ENCODE assay signal across 17 cellular contexts in genomic region chr15:100686725-100687488, GRCh38.
A peak's percentile ranks its signal among the peaks of the same experiment; 100 is the strongest.
DNase-seq lines count a peak whose midpoint lies in the region; ATAC-seq, FAIRE-seq and TF ChIP-seq lines count a peak whose summit lies in the region.
"Had no signal": no experiment of that assay in that cellular context is flagged by ENCODE, and none has a peak within 500 bp of the region (broad histone marks: within the 10 kb centered on the region; RNA-seq: fewer than 3 reads in every experiment).

No MANE protein-coding gene starts in this region.

- peak; percentile 55 for DNase-seq in AG08395 (ENCODE audit: low spot score)
- peak; percentile 89 for DNase-seq in HT1080 (ENCODE audit: low read depth)
- peak; percentile 54 for DNase-seq in dedifferentiated amniotic fluid mesenchymal stem cell (ENCODE audit: extremely low spot score)
- DNase-seq in omental fat pad (ENCODE audit: low spot score), result no peak
- DNase-seq in small intestine, result no peak
- DNase-seq in hepatic stellate cell (ENCODE audit: low spot score), result no peak
- DNase-seq: activated CD4-positive, alpha-beta memory T cell treated with anti-CD3 and anti-CD28 coated beads for 36 hours; activated gamma-delta T cell; central memory CD4-positive, alpha-beta T cell; DMS53; naive thymus-derived CD8-positive, alpha-beta T cell; NCI-H345; OCI-M1; stimulated activated CD8-positive, alpha-beta memory T cell treated with anti-CD3 and anti-CD28 coated beads, Interleukin-4, amount 100 ng/mL, for 48 hours had no signal

- no peak overlapping the region for H3K4me3 ChIP-seq in small intestine (ENCODE audit: low read depth in 1 of 2, low read length in 2 of 2)

- H3K27me3 ChIP-seq in small intestine (ENCODE audit: control insufficient read depth in 2 of 2, insufficient read depth in 2 of 2, low read length in 2 of 2), result no peaks in the 10 kb centered on the region

- WGBS in small intestine, 3 donors, result 83 to 91% (median 85%) methylated on average over 16 of the region's 16 CpGs

- H3K27ac ChIP-seq in small intestine (ENCODE audit: low read depth in 1 of 2, low read length in 1 of 2), result peak overlapping the region in 1 of 2 donors; percentile 66

- TF ChIP-seq CTCF in omental fat pad (IDR thresholded peaks at IDR 0.05), result no peak

- no peaks in the 10 kb centered on the region for H3K36me3 ChIP-seq in small intestine (ENCODE audit: control insufficient read depth in 2 of 2, insufficient read depth in 2 of 2, low read length in 2 of 2)

- H3K9me3 ChIP-seq in small intestine (ENCODE audit: control insufficient read depth, low read depth), result no peaks in the 10 kb centered on the region

- ATAC-seq in omental fat pad (ENCODE audit: low FRiP score), result peak; percentile 48
- ATAC-seq in GM21526 (IDR thresholded peaks at IDR 0.05; ENCODE audit: low FRiP score, unreplicated experiment), result no peak
- ATAC-seq in HG02973 (IDR thresholded peaks at IDR 0.05; ENCODE audit: unreplicated experiment), result no peak
- ATAC-seq: naive thymus-derived CD8-positive, alpha-beta T cell had no signal

- no peak for FAIRE-seq in small intestine (lab: Jason Lieb, UNC)
- FAIRE-seq: GM19239 had no signal

- no peaks in the 10 kb centered on the region for H3K4me1 ChIP-seq in small intestine (ENCODE audit: control insufficient read depth in 2 of 2, insufficient read depth in 1 of 2, low read depth in 1 of 2, low read length in 1 of 2)

Comparison
In these comparisons a context has a peak if more than half of its experiments do, and no peak if none do; other contexts are left out.
1. DNase-seq: peak in AG08395 (single experiment), HT1080 (single experiment) and dedifferentiated amniotic fluid mesenchymal stem cell (single experiment); none in omental fat pad (single experiment), small intestine (single experiment) and hepatic stellate cell (single experiment).